12 cellular contexts compared by ENCODE assay signal in genomic region chr3:39413691-39414420, GRCh38. TPM values are rescaled to one million over a fixed set of nuclear protein-coding genes. Genes with fewer than 3 reads are reported as not detected.
DNase-seq lines count a peak whose midpoint lies in the region; ATAC-seq, FAIRE-seq and TF ChIP-seq lines count a peak whose summit lies in the region.
"Had no signal": no experiment of that assay in that cellular context is flagged by ENCODE, and none has a peak within 500 bp of the region (broad histone marks: within the 10 kb centered on the region; RNA-seq: fewer than 3 reads in every experiment).

No MANE protein-coding gene starts in this region.

- ATAC-seq in activated naive CD4-positive, alpha-beta T cell treated with anti-CD3 and anti-CD28 coated beads, Interleukin-2, amount 50 U/mL, for 72 hours = peak; percentile 6 to 11
- ATAC-seq in stimulated activated naive CD8-positive, alpha-beta T cell treated with anti-CD3 and anti-CD28 coated beads, Interleukin-15, Interleukin-2, amounts not matched to agents 100 U/mL and 50 U/mL, for 24 hours = peak; percentile 7
- ATAC-seq in aorta (ENCODE audit: low FRiP score) = no peak

- FAIRE-seq in endothelial cell of umbilical vein (lab: Jason Lieb, UNC) = no peak

- H3K36me3 ChIP-seq in endothelial cell of umbilical vein (ENCODE audit: control insufficient read depth in 2 of 2, extremely low read depth in 1 of 2, insufficient read depth in 2 of 2, low read length in 2 of 2) (peaks cover 29 to 30% of the 10 kb centered on the region in 2 experiments), aorta (ENCODE audit: control insufficient read depth in 1 of 2, insufficient read depth in 2 of 2, low read length in 1 of 2) (peaks cover 1 to 7% of the 10 kb centered on the region in 2 donors), vagina (peaks cover 0 to 51% of the 10 kb centered on the region in 2 donors)

- 61 to 74% methylated on average over 6 of the region's 6 CpGs for WGBS in aorta, 2 donors

- H3K9me1 ChIP-seq in endothelial cell of umbilical vein (replicated peaks; ENCODE audit: control insufficient read depth, extremely low read depth, insufficient read depth, low read length) = no peaks in the 10 kb centered on the region

- H3K4me3 ChIP-seq in endothelial cell of umbilical vein (replicated peaks in 1 of 3; ENCODE audit: insufficient read depth in 1 of 3, low read depth in 1 of 3, low read length in 3 of 3) = no peak overlapping the region
- H3K4me3 ChIP-seq in aorta (ENCODE audit: low read length in 2 of 2) = no peak overlapping the region
- H3K4me3 ChIP-seq in vagina = no peak overlapping the region

- H3K79me2 ChIP-seq in endothelial cell of umbilical vein (ENCODE audit: control insufficient read depth, insufficient read depth, low read length) = peaks cover 19% of the 10 kb centered on the region

- no peak overlapping the region for H3K4me2 ChIP-seq in endothelial cell of umbilical vein (ENCODE audit: insufficient read depth, low read length)

- peak overlapping the region; percentile 77 to 93 for H3K27ac Mint-ChIP-seq in activated naive CD4-positive, alpha-beta T cell treated with anti-CD3 and anti-CD28 coated beads, Interleukin-2, amount 50 U/mL, for 72 hours

- no peak overlapping the region for H3K27ac ChIP-seq in endothelial cell of umbilical vein (ENCODE audit: insufficient read depth, low read depth, low read length)
- H3K27ac ChIP-seq in aorta (ENCODE audit: low read depth in 1 of 2, low read length in 2 of 2) = no peak overlapping the region
- no peak overlapping the region for H3K27ac ChIP-seq in vagina

- DNase-seq in activated naive CD4-positive, alpha-beta T cell treated with anti-CD3 and anti-CD28 coated beads, Interleukin-2, amount 50 U/mL, for 72 hours (ENCODE audit: low spot score in 2 of 2) = no peak
- no peak for DNase-seq in activated naive CD4-positive, alpha-beta T cell treated with anti-CD3 and anti-CD28 coated beads, Interleukin-2, amount 50 U/mL, for 16 hours
- DNase-seq in RKO (ENCODE audit: low spot score) (peak; percentile 37), endothelial cell of umbilical vein (ENCODE audit: low read depth, low spot score) (no peak), aorta (no peak), vagina (ENCODE audit: extremely low spot score in 2 of 2) (no peak)
- no peak for DNase-seq in stimulated activated naive CD8-positive, alpha-beta T cell treated with anti-CD3 and anti-CD28 coated beads, Interleukin-15, Interleukin-2, amounts not matched to agents 100 U/mL and 50 U/mL, for 24 hours
- DNase-seq in stimulated activated CD4-positive, alpha-beta T cell treated with anti-CD3 and anti-CD28 coated beads, Interleukin-4, amount 100 ng/mL, for 1 hour = no peak
- DNase-seq: amygdala; CD4-positive, CD25-positive, alpha-beta regulatory T cell; H7 had no signal

- peaks cover 35 to 45% of the 10 kb centered on the region in 2 donors for H3K36me3 Mint-ChIP-seq in activated naive CD4-positive, alpha-beta T cell treated with anti-CD3 and anti-CD28 coated beads, Interleukin-2, amount 50 U/mL, for 72 hours

- no peak overlapping the region for H2AFZ ChIP-seq in endothelial cell of umbilical vein (ENCODE audit: low read depth, low read length)

- TF ChIP-seq POLR2A in endothelial cell of umbilical vein (IDR thresholded peaks at IDR 0.05; ENCODE audit: low read depth, low read length) (no peak), vagina (IDR thresholded peaks at IDR 0.05) (no peak)

- H3K9me3 ChIP-seq in endothelial cell of umbilical vein (replicated peaks; ENCODE audit: control insufficient read depth, insufficient read depth, low read length) (no peaks in the 10 kb centered on the region), aorta (ENCODE audit: control insufficient read depth, low read length) (no peaks in the 10 kb centered on the region), vagina (no peaks in the 10 kb centered on the region)

- POLR2A ChIA-PET in endothelial cell of umbilical vein (lab: Charles Lee) = interaction anchor here (0.5 kb wide), 1 partner anchor 236 kb away, joined by 5 read pairs; no protein-coding TSS in a partner anchor

- H3K9ac ChIP-seq in endothelial cell of umbilical vein (replicated peaks; ENCODE audit: extremely low read depth, insufficient read depth, low read length) = no peak overlapping the region

- H3K27me3 ChIP-seq in endothelial cell of umbilical vein (ENCODE audit: control insufficient read depth in 2 of 2, insufficient read depth in 2 of 2, low read length in 2 of 2) = no peaks in the 10 kb centered on the region
- H3K27me3 ChIP-seq in aorta (ENCODE audit: control insufficient read depth in 1 of 2, insufficient read depth in 2 of 2, low read length in 1 of 2) = no peaks in the 10 kb centered on the region
- no peaks in the 10 kb centered on the region for H3K27me3 ChIP-seq in vagina

- peaks cover 9% of the 10 kb centered on the region for H3K4me1 ChIP-seq in endothelial cell of umbilical vein (ENCODE audit: control insufficient read depth, extremely low read depth, insufficient read depth, low read length)
- H3K4me1 ChIP-seq in aorta (ENCODE audit: control insufficient read depth in 1 of 2, insufficient read depth in 2 of 2, low read length in 2 of 2) = no peaks in the 10 kb centered on the region
- H3K4me1 ChIP-seq in vagina = peaks cover 13% of the 10 kb centered on the region

- intact Hi-C loops in endothelial cell of umbilical vein (cut with micrococcal nuclease) = loop anchor here (10.0 kb wide), 1 partner anchor 901 kb away; no protein-coding TSS in a partner anchor
- intact Hi-C loops in aorta (cut with DNase I) = no loop called here
- intact Hi-C loops in vagina (cut with DNase I) = no loop called here

- TF ChIP-seq CTCF in endothelial cell of umbilical vein (IDR thresholded peaks at IDR 0.05; ENCODE audit: extremely low read depth in 1 of 2, insufficient read depth in 1 of 2, low read depth in 1 of 2, low read length in 2 of 2) (no peak), vagina (IDR thresholded peaks at IDR 0.05) (no peak)

- H3K9me3 Mint-ChIP-seq in activated naive CD4-positive, alpha-beta T cell treated with anti-CD3 and anti-CD28 coated beads, Interleukin-2, amount 50 U/mL, for 72 hours = no peaks in the 10 kb centered on the region
- H3K9me3 Mint-ChIP-seq: T-helper 1 cell treated with Interleukin-12 subunit alpha and Interleukin-12 subunit beta and Interleukin-4 antibody, amounts not matched to agents 30 μg/mL and 1 μg/mL, for 36 hours had no signal

- CTCF ChIA-PET in endothelial cell of umbilical vein (lab: Charles Lee) = interaction anchor here (1.5 to 4.1 kb wide), 4 partner anchors 30 to 85 kb away, joined by 3 to 56 read pairs (median 14); no protein-coding TSS in a partner anchor

- dilution Hi-C loops in endothelial cell of umbilical vein (cut with MboI; ENCODE audit: extremely low pct_ligation_motif_present, low sequenced_read_pairs) = no loop called here

- H4K20me1 ChIP-seq in endothelial cell of umbilical vein (replicated peaks; ENCODE audit: control insufficient read depth, extremely low read depth, insufficient read depth, low read length) = peaks cover 2% of the 10 kb centered on the region

- BruUV-seq in endothelial cell of umbilical vein (replicated peaks; lab: Mats Ljungman, UMichigan) = no TSS peak

TF ChIP-seq in endothelial cell of umbilical vein, 7 proteins besides CTCF, POLR2A, EP300 and RAD21:
- no peak for TF ChIP-seq GATA2 (IDR thresholded peaks at IDR 0.05; ENCODE audit: insufficient read depth, insufficient read length, low read depth, low read length)
- TF ChIP-seq POLR2AphosphoS5 (IDR thresholded peaks at IDR 0.05; ENCODE audit: insufficient read depth, low read depth, low read length) = peak; percentile 12

RNA-seq across cellular contexts. Expression of gene RPSA, which starts 7.3 kb away (rescaled TPM):
- 1,000 to 10,000 TPM; 2,574 to 3,520 TPM for total RNA-seq in activated naive CD4-positive, alpha-beta T cell treated with anti-CD3 and anti-CD28 coated beads, Interleukin-2, amount 50 U/mL, for 72 hours
- total RNA-seq in endothelial cell of umbilical vein (1,060 and 1,357 TPM in 2 replicates), aorta (100 to 1,000 TPM; 479 to 672 TPM), vagina (1,049 TPM)
- polyA plus RNA-seq in endothelial cell of umbilical vein (3,418 and 3,687 TPM in 2 replicates), aorta (1,000 to 10,000 TPM; 1,232 to 1,557 TPM)
- 3,181 and 3,202 TPM in 2 replicates for polyA plus RNA-seq in endothelial cell of umbilical vein (2011; cell fraction: cytosol; rRNA removed)
- 1,008 and 1,123 TPM in 2 replicates for polyA plus RNA-seq in endothelial cell of umbilical vein (2011; cell fraction: nucleus; rRNA removed)
- polyA plus RNA-seq in endothelial cell of umbilical vein (2012) = 1,635 and 1,641 TPM in 2 replicates
- polyA minus RNA-seq in endothelial cell of umbilical vein = 1,009 and 1,085 TPM in 2 replicates
- polyA minus RNA-seq in endothelial cell of umbilical vein (2011; cell fraction: cytosol; rRNA and poly(A)+ RNA removed) = 686 TPM
- 186 and 249 TPM in 2 replicates for polyA minus RNA-seq in endothelial cell of umbilical vein (2011; cell fraction: nucleus; rRNA and poly(A)+ RNA removed)

RNA-seq across cellular contexts. Expression of gene SLC25A38, which starts 30.7 kb away (rescaled TPM):
- 10 to 100 TPM; 21.2 to 25.3 TPM for total RNA-seq in activated naive CD4-positive, alpha-beta T cell treated with anti-CD3 and anti-CD28 coated beads, Interleukin-2, amount 50 U/mL, for 72 hours
- 16.0 and 20.0 TPM in 2 replicates for total RNA-seq in endothelial cell of umbilical vein
- 26.1 and 31.1 TPM in 2 replicates for polyA plus RNA-seq in endothelial cell of umbilical vein
- polyA plus RNA-seq in endothelial cell of umbilical vein (2011; cell fraction: cytosol; rRNA removed) = 26.2 and 27.9 TPM in 2 replicates
- 30.5 and 31.6 TPM in 2 replicates for polyA plus RNA-seq in endothelial cell of umbilical vein (2011; cell fraction: nucleus; rRNA removed)
- polyA plus RNA-seq in endothelial cell of umbilical vein (2012) = 18.9 and 19.7 TPM in 2 replicates
- polyA minus RNA-seq in endothelial cell of umbilical vein = 30.7 and 33.5 TPM in 2 replicates
- polyA minus RNA-seq in endothelial cell of umbilical vein (2011; cell fraction: cytosol; rRNA and poly(A)+ RNA removed) = 25.1 TPM
- polyA minus RNA-seq in endothelial cell of umbilical vein (2011; cell fraction: nucleus; rRNA and poly(A)+ RNA removed) = 10.7 and 12.4 TPM in 2 replicates
- total RNA-seq in aorta = 10 to 100 TPM; 18.0 to 18.6 TPM
- 10 to 100 TPM; 25.7 to 31.2 TPM for polyA plus RNA-seq in aorta
- total RNA-seq in vagina = 20.6 TPM

RNA-seq across cellular contexts. Expression of gene MOBP, which starts 53.6 kb away (rescaled TPM):
- total RNA-seq in activated naive CD4-positive, alpha-beta T cell treated with anti-CD3 and anti-CD28 coated beads, Interleukin-2, amount 50 U/mL, for 72 hours = not detected
- total RNA-seq in endothelial cell of umbilical vein (0.44 and 2.0 TPM in 2 replicates), aorta (under 1 TPM in 1 of 2 donors, not detected in 1; 0.23 TPM), vagina (not detected)
- polyA plus RNA-seq in endothelial cell of umbilical vein (1.6 and 2.3 TPM in 2 replicates), aorta (under 1 TPM in 1 of 2 donors, not detected in 1; 0.03 TPM)
- 0.68 and 1.2 TPM in 2 replicates for polyA plus RNA-seq in endothelial cell of umbilical vein (2011; cell fraction: cytosol; rRNA removed)
- 5.9 and 8.0 TPM in 2 replicates for polyA plus RNA-seq in endothelial cell of umbilical vein (2011; cell fraction: nucleus; rRNA removed)
- polyA plus RNA-seq in endothelial cell of umbilical vein (2012) = 2.2 and 3.1 TPM in 2 replicates
- 2.9 and 4.8 TPM in 2 replicates for polyA minus RNA-seq in endothelial cell of umbilical vein
- polyA minus RNA-seq in endothelial cell of umbilical vein (2011; cell fraction: cytosol; rRNA and poly(A)+ RNA removed) = not detected
- 6.3 and 11.6 TPM in 2 replicates for polyA minus RNA-seq in endothelial cell of umbilical vein (2011; cell fraction: nucleus; rRNA and poly(A)+ RNA removed)
- total RNA-seq: CD4-positive, CD25-positive, alpha-beta regulatory T cell had no signal
- polyA plus RNA-seq: CD4-positive, CD25-positive, alpha-beta regulatory T cell had no signal
